Comparison of ENCODE assay signal across 19 cellular contexts in genomic region chr14:94977016-94977415, GRCh38.
A peak's percentile ranks its signal among the peaks of the same experiment; 100 is the strongest.
DNase-seq lines count a peak whose midpoint lies in the region; ATAC-seq and TF ChIP-seq lines count a peak whose summit lies in the region.
"Had no signal": no experiment of that assay in that cellular context is flagged by ENCODE, and none has a peak within 500 bp of the region (broad histone marks: within the 10 kb centered on the region; RNA-seq: fewer than 3 reads in every experiment).

No MANE protein-coding gene starts in this region.

- H3K27ac ChIP-seq in RWPE2 (ENCODE audit: poor library complexity, severe bottlenecking) (no peak overlapping the region), adrenal gland (no peak overlapping the region), ascending aorta (no peak overlapping the region)
- H3K27ac ChIP-seq: 22Rv1, A549, C4-2B had no signal

- ATAC-seq in RWPE2 (ENCODE audit: low read depth) = 0 out of 3 replicates have a peak, but pooled peaks have one; percentile 46
- ATAC-seq: A549, GM23338 had no signal

- DNase-seq in NCI-H1417 (lab: John Stamatoyannopoulos, UW) (peak in 2 of 3 experiments; percentile 7 to 14), NCI-H1417 treated with DMSO at 0.1 percent for 48 hours (lab: John Stamatoyannopoulos, UW) (no peak), RWPE2 (ENCODE audit: low spot score) (no peak), left kidney (ENCODE audit: low read depth, low spot score) (peak; percentile 38), adrenal gland (no peak), medulla oblongata (ENCODE audit: extremely low spot score) (no peak), ascending aorta (ENCODE audit: low spot score in 2 of 2) (no peak)
- DNase-seq: AML-193; Caco-2; CD4-positive, alpha-beta T cell; DMS79; GDM1; HCEC 1CT; HFFc6; IMR-90 had no signal

- TF ChIP-seq POLR2A in adrenal gland (IDR thresholded peaks at IDR 0.05) = no peak

- no peak for TF ChIP-seq CTCF in RWPE2 (IDR thresholded peaks at IDR 0.05; ENCODE audit: poor library complexity, severe bottlenecking)
- no peak for TF ChIP-seq CTCF in adrenal gland (IDR thresholded peaks at IDR 0.05)
- no peak for TF ChIP-seq CTCF in ascending aorta (IDR thresholded peaks at IDR 0.05)

- no peak overlapping the region for H3K4me3 ChIP-seq in RWPE2 (ENCODE audit: severe bottlenecking)
- no peak overlapping the region for H3K4me3 ChIP-seq in adrenal gland
- no peak overlapping the region for H3K4me3 ChIP-seq in ascending aorta
- H3K4me3 ChIP-seq: A549, GM23338 had no signal

- no peaks in the 10 kb centered on the region for H3K4me1 ChIP-seq in RWPE2 (ENCODE audit: insufficient read depth, poor library complexity, severe bottlenecking)
- H3K4me1 ChIP-seq in adrenal gland (replicated peaks in 1 of 2) = no peaks in the 10 kb centered on the region
- H3K4me1 ChIP-seq in ascending aorta = peaks cover 0 to 5% of the 10 kb centered on the region in 2 donors
- H3K4me1 ChIP-seq: A549, Caco-2 had no signal

- no peaks in the 10 kb centered on the region for H3K36me3 ChIP-seq in RWPE2 (ENCODE audit: low read depth)
- no peaks in the 10 kb centered on the region for H3K36me3 ChIP-seq in adrenal gland (replicated peaks in 1 of 2)
- no peaks in the 10 kb centered on the region for H3K36me3 ChIP-seq in ascending aorta

- H3K9me3 ChIP-seq in RWPE2 (ENCODE audit: severe bottlenecking) = no peaks in the 10 kb centered on the region
- H3K9me3 ChIP-seq in adrenal gland (replicated peaks in 1 of 3) = no peaks in the 10 kb centered on the region
- H3K9me3 ChIP-seq in ascending aorta = no peaks in the 10 kb centered on the region
- H3K9me3 ChIP-seq: A549, Caco-2 had no signal

- H3K27me3 ChIP-seq in RWPE2 (ENCODE audit: insufficient read depth, poor library complexity, severe bottlenecking) (peaks cover 16% of the 10 kb centered on the region), adrenal gland (no peaks in the 10 kb centered on the region), ascending aorta (no peaks in the 10 kb centered on the region)

- WGBS in adrenal gland, 4 donors = 75 to 93% (median 88%) methylated on average over 2 of the region's 2 CpGs

- intact Hi-C loops in adrenal gland (cut with DNase I) (no loop called here), ascending aorta (cut with DNase I) (no loop called here)

Comparison
In these comparisons a context has a peak if more than half of its experiments do, and no peak if none do; other contexts are left out.
1. DNase-seq: peak in NCI-H1417 (2 of 3) and left kidney (single experiment); none in NCI-H1417 treated with DMSO at 0.1 percent for 48 hours (single experiment), RWPE2 (single experiment), adrenal gland (0 of 7), medulla oblongata (single experiment) and ascending aorta (0 of 2).